15 cellular contexts compared by ENCODE assay signal in the genomic region with DNA sequence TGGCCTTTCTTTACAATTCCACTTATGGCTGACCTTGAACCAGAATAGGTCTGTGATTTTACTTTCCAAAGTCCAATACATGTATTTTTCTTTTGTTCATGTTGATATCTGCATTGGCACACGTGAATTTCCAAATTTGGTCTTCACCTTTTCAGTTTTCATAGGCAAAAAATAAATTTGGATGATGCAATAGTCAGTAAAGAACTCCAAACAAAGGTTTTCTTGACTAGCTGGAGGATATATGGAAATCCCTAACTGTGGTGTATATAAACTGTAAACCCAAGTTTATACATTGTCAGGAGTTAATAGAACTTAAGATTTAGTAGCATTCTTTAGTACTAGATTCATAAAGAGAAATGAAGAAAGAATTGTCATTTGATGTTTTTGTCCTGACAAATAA.
A peak's percentile ranks its signal among the peaks of the same experiment; 100 is the strongest.
DNase-seq lines count a peak whose midpoint lies in the region; ATAC-seq, FAIRE-seq and TF ChIP-seq lines count a peak whose summit lies in the region.
"Had no signal": no experiment of that assay in that cellular context is flagged by ENCODE, and none has a peak within 500 bp of the region (broad histone marks: within the 10 kb centered on the region; RNA-seq: fewer than 3 reads in every experiment).

No MANE protein-coding gene starts in this region.

- peak overlapping the region; percentile 39 for H3K4me2 ChIP-seq in MM.1S (ENCODE audit: low read depth, low read length)
- H3K4me2 ChIP-seq in H1 (ENCODE audit: insufficient read depth in 1 of 2, low read depth in 2 of 2, low read length in 2 of 2), result no peak overlapping the region

- H3K9ac ChIP-seq in MM.1S (ENCODE audit: low read length) (peak overlapping the region; percentile 12; the same call in 1 of the 2 replicates), H1 (replicated peaks in 1 of 4; ENCODE audit: extremely low read depth in 1 of 4, low read depth in 3 of 4, low read length in 3 of 4) (no peak overlapping the region)

- no peak overlapping the region for H2AK5ac ChIP-seq in H1 (ENCODE audit: low read depth, low read length)

- no peak overlapping the region for H3K23ac ChIP-seq in H1 (ENCODE audit: insufficient read length)

- no peaks in the 10 kb centered on the region for H3K79me1 ChIP-seq in H1 (ENCODE audit: low read depth, low read length)

- no peak overlapping the region for H3K4ac ChIP-seq in H1 (replicated peaks; ENCODE audit: insufficient read length, low read depth, low read length)

- H3K36me3 ChIP-seq in heart right ventricle (no peaks in the 10 kb centered on the region), MM.1S (replicated peaks; ENCODE audit: insufficient read depth, low read length) (no peaks in the 10 kb centered on the region), H1 (ENCODE audit: control insufficient read depth in 2 of 4, insufficient read depth in 4 of 4, low read length in 3 of 4) (no peaks in the 10 kb centered on the region), uterus (no peaks in the 10 kb centered on the region), Peyer's patch (no peaks in the 10 kb centered on the region)

- TF ChIP-seq CTCF in heart right ventricle (IDR thresholded peaks at IDR 0.05), result no peak
- TF ChIP-seq CTCF in MM.1S (IDR thresholded peaks at IDR 0.05; ENCODE audit: low read length), result no peak
- TF ChIP-seq CTCF in H1 (IDR thresholded peaks at IDR 0.05; ENCODE audit: control extremely low read depth in 1 of 3, insufficient read depth in 1 of 3, low read depth in 1 of 3, low read length in 3 of 3), result no peak
- no peak for TF ChIP-seq CTCF in uterus (IDR thresholded peaks at IDR 0.05)
- TF ChIP-seq CTCF in Peyer's patch (IDR thresholded peaks at IDR 0.05), result no peak

- no peak overlapping the region for H2BK12ac ChIP-seq in H1 (ENCODE audit: low read depth, low read length)

- no peak overlapping the region for H3K18ac ChIP-seq in H1 (ENCODE audit: extremely low read depth, low read length)

- no peak overlapping the region for H4K91ac ChIP-seq in H1 (replicated peaks; ENCODE audit: insufficient read length, low read length)

- POLR2A ChIA-PET in H1 (lab: Charles Lee; ENCODE audit: partially characterized antibody), result no interaction called here

- H4K5ac ChIP-seq in H1 (ENCODE audit: insufficient read length, low read depth, low read length), result no peak overlapping the region

- TF ChIP-seq EP300 in H1 (IDR thresholded peaks at IDR 0.05; ENCODE audit: borderline replicate concordance in 1 of 2, low read depth in 2 of 2, low read length in 2 of 2), result no peak

- no peak overlapping the region for H2BK20ac ChIP-seq in H1 (ENCODE audit: low read length)

- no peak overlapping the region for H2BK5ac ChIP-seq in H1 (ENCODE audit: low read depth, low read length)

- H3K27ac ChIP-seq in heart right ventricle (peak overlapping the region in 8 of 10 donors; percentile 28 to 70 (median 66)), MM.1S (ENCODE audit: low read length) (peak overlapping the region; percentile 70), H1 (ENCODE audit: low read depth, low read length) (no peak overlapping the region), uterus (peak overlapping the region; percentile 36 to 74), Peyer's patch (no peak overlapping the region)

- FAIRE-seq in H1 (lab: Jason Lieb, UNC), result no peak

- H3K56ac ChIP-seq in H1 (replicated peaks; ENCODE audit: insufficient read length, low read depth, low read length), result no peak overlapping the region

- intact Hi-C loops in heart right ventricle (cut with DNase I), result loop anchor here in 1 of 10 donors (10.0 kb wide), 1 partner anchor 62 kb away; no protein-coding TSS in a partner anchor
- intact Hi-C loops in cardiac septum (cut with DNase I), result loop anchor here (2.0 kb wide), 1 partner anchor 26 kb away; no protein-coding TSS in a partner anchor
- intact Hi-C loops in uterus (cut with DNase I; ENCODE audit: low total_unique reads), result no loop called here

- no peaks in the 10 kb centered on the region for H4K20me1 ChIP-seq in MM.1S (ENCODE audit: insufficient read depth, low read length)
- H4K20me1 ChIP-seq in H1 (replicated peaks in 1 of 2; ENCODE audit: control insufficient read depth in 1 of 2, insufficient read depth in 2 of 2, low read length in 2 of 2), result no peaks in the 10 kb centered on the region

- ATAC-seq in heart right ventricle (no peak), GM18868 (IDR thresholded peaks at IDR 0.05; ENCODE audit: unreplicated experiment) (no peak)

- H3K79me2 ChIP-seq in MM.1S (ENCODE audit: low read length) (peaks cover 70% of the 10 kb centered on the region), H1 (ENCODE audit: control insufficient read depth in 1 of 2, insufficient read depth in 2 of 2, low read length in 2 of 2) (no peaks in the 10 kb centered on the region)

- H2AFZ ChIP-seq in MM.1S (ENCODE audit: low read length) (no peak overlapping the region), H1 (ENCODE audit: low read length) (no peak overlapping the region)

- CTCF ChIA-PET in H1 (lab: Charles Lee; ENCODE audit: partially characterized antibody), result interaction anchor here (1.0 to 1.6 kb wide), 3 partner anchors 43 to 172 kb away, joined by 3 read pairs; no protein-coding TSS in a partner anchor

- DNase-seq in heart right ventricle (no peak), cardiac septum (ENCODE audit: low spot score) (no peak), MM.1S (no peak), H1 (ENCODE audit: low read depth in 1 of 2, low spot score in 2 of 2) (no peak), uterus (no peak), Peyer's patch (no peak)
- DNase-seq in stimulated activated CD4-positive, alpha-beta T cell treated with anti-CD3 and anti-CD28 coated beads, Interleukin-1b, Interleukin-23, amount 100 ng/mL, for 48 hours, result no peak
- DNase-seq: activated CD4-positive, alpha-beta T cell treated with anti-CD3 and anti-CD28 coated beads, Interleukin-2, amount 10 ng/mL, durations not matched to agents 7 days and 5 days; effector memory CD4-positive, alpha-beta T cell; EL; NCI-H1694 treated with DMSO at 0.1 percent for 48 hours; NCI-H774; occipital lobe had no signal

- H2BK120ac ChIP-seq in H1 (replicated peaks; ENCODE audit: low read depth, low read length), result no peak overlapping the region

- H3K9me3 ChIP-seq in heart right ventricle (peaks cover 0 to 4% (median 0%) of the 10 kb centered on the region in 11 donors), MM.1S (replicated peaks; ENCODE audit: insufficient read depth, low read length) (no peaks in the 10 kb centered on the region), H1 (ENCODE audit: insufficient read depth in 2 of 2, low read depth in 1 of 2, low read length in 1 of 2) (no peaks in the 10 kb centered on the region), uterus (no peaks in the 10 kb centered on the region), Peyer's patch (no peaks in the 10 kb centered on the region)

- H3K4me1 ChIP-seq in heart right ventricle, result peaks cover 0 to 64% (median 33%) of the 10 kb centered on the region in 9 donors
- H3K4me1 ChIP-seq in MM.1S (ENCODE audit: low read length), result peaks cover 37% of the 10 kb centered on the region
- no peaks in the 10 kb centered on the region for H3K4me1 ChIP-seq in H1 (replicated peaks in 1 of 4; ENCODE audit: control insufficient read depth in 3 of 4, insufficient read depth in 4 of 4, low read length in 3 of 4)
- H3K4me1 ChIP-seq in uterus, result peaks cover 10 to 15% of the 10 kb centered on the region in 2 donors
- peaks cover 4 to 43% (median 17%) of the 10 kb centered on the region in 4 donors for H3K4me1 ChIP-seq in Peyer's patch

- H3K9me2 ChIP-seq in MM.1S (replicated peaks; ENCODE audit: insufficient read depth, low read length), result no peaks in the 10 kb centered on the region

- H2BK15ac ChIP-seq in H1 (ENCODE audit: low read length), result no peak overlapping the region

- WGBS in heart right ventricle, 2 donors, result 57 to 64% methylated on average over 1 of the region's 1 CpG
- 77% methylated on average over 1 of the region's 1 CpG; no CpG with 5 or more reads in 1 of the 2 experiments for WGBS in H1 (ENCODE audit: extremely low coverage in 1 of 2, insufficient coverage in 1 of 2, insufficient read length in 1 of 2, insufficient replicate concordance in 2 of 2, low coverage in 1 of 2, low lambda C conversion rate in 2 of 2, missing lambda C conversion rate in 1 of 2), 2 experiments

- H3K23me2 ChIP-seq in H1 (ENCODE audit: low read depth, low read length), result no peaks in the 10 kb centered on the region

- no peak overlapping the region for H4K8ac ChIP-seq in H1 (ENCODE audit: extremely low read depth, insufficient read depth, low read length)

- H3K14ac ChIP-seq in H1 (ENCODE audit: insufficient read length), result no peak overlapping the region

- TF ChIP-seq POLR2A in H1 (IDR thresholded peaks at IDR 0.05; ENCODE audit: control extremely low read depth in 1 of 2, low read depth in 2 of 2, low read length in 2 of 2), result no peak
- TF ChIP-seq POLR2A in uterus (IDR thresholded peaks at IDR 0.05), result no peak
- no peak for TF ChIP-seq POLR2A in Peyer's patch (IDR thresholded peaks at IDR 0.05)

- no peaks in the 10 kb centered on the region for H3K27me3 ChIP-seq in heart right ventricle
- no peaks in the 10 kb centered on the region for H3K27me3 ChIP-seq in MM.1S (replicated peaks; ENCODE audit: insufficient read depth, low read length)
- no peaks in the 10 kb centered on the region for H3K27me3 ChIP-seq in H1 (replicated peaks in 1 of 4; ENCODE audit: control insufficient read depth in 3 of 4, extremely low read depth in 1 of 4, insufficient read depth in 3 of 4, low read length in 3 of 4)
- H3K27me3 ChIP-seq in uterus, result no peaks in the 10 kb centered on the region
- H3K27me3 ChIP-seq in Peyer's patch, result no peaks in the 10 kb centered on the region

- peaks cover 24% of the 10 kb centered on the region for H3F3A ChIP-seq in MM.1S (ENCODE audit: insufficient read depth, low read length)

- TF ChIP-seq RAD21 in H1 (IDR thresholded peaks at IDR 0.05 in 1 of 2, conservative IDR thresholded peaks at IDR 0.05 in 1 of 2; ENCODE audit: low read depth in 2 of 2, low read length in 2 of 2), result no peak

- H3K4me3 ChIP-seq in heart right ventricle (no peak overlapping the region), MM.1S (ENCODE audit: low read length) (no peak overlapping the region), H1 (ENCODE audit: extremely low read depth in 1 of 4, insufficient read depth in 2 of 4, low read depth in 3 of 4, low read length in 4 of 4) (no peak overlapping the region), uterus (no peak overlapping the region), Peyer's patch (no peak overlapping the region)
- H3K4me3 ChIP-seq: skin epidermis had no signal

TF ChIP-seq in H1, 55 proteins besides CTCF, POLR2A, EP300 and RAD21:
- TF ChIP-seq CEBPB (IDR thresholded peaks at IDR 0.05; ENCODE audit: low read depth, low read length) (peak; percentile 53; the same call in 1 of the 2 replicates), SIN3A (conservative IDR thresholded peaks at IDR 0.05 in 1 of 2, IDR thresholded peaks at IDR 0.05 in 1 of 2; ENCODE audit: low read depth in 1 of 2, low read length in 2 of 2) (no peak)

Comparison
In these comparisons a context has a peak if more than half of its experiments do, and no peak if none do; other contexts are left out.
1. H3K27ac ChIP-seq: peak in heart right ventricle (8 of 10), MM.1S (single experiment) and uterus (2 of 2); none in H1 (single experiment) and Peyer's patch (0 of 4).